In genomic region chr3:68631810-68632545, GRCh38 we compare ENCODE assay signal across 21 cellular contexts.
DNase-seq lines count a peak whose midpoint lies in the region; ATAC-seq and TF ChIP-seq lines count a peak whose summit lies in the region.
"Had no signal": no experiment of that assay in that cellular context is flagged by ENCODE, and none has a peak within 500 bp of the region (broad histone marks: within the 10 kb centered on the region; RNA-seq: fewer than 3 reads in every experiment).

No MANE protein-coding gene starts in this region.

- H2BK5ac ChIP-seq in neuronal stem cell (ENCODE audit: low read length): no peak overlapping the region

- H3K9me3 Mint-ChIP-seq in T-cell: peaks cover 0 to 4% (median 0%) of the 10 kb centered on the region in 3 donors

- peak overlapping the region; percentile 31; the same call in 1 of the 2 replicates for H3K4me3 ChIP-seq in HUES48 (ENCODE audit: low read depth, low read length)
- H3K4me3 ChIP-seq in iPS DF 6.9 (ENCODE audit: low read length): no peak overlapping the region
- H3K4me3 ChIP-seq in neuronal stem cell (ENCODE audit: low read length in 2 of 2): no peak overlapping the region
- no peak overlapping the region for H3K4me3 ChIP-seq in BE2C (ENCODE audit: low read depth, low read length)
- H3K4me3 ChIP-seq: A549 had no signal

- H3K36me3 ChIP-seq in HUES48 (ENCODE audit: control insufficient read depth, insufficient read depth, low read length) (no peaks in the 10 kb centered on the region), iPS DF 6.9 (ENCODE audit: control insufficient read depth, insufficient read depth, low read length) (no peaks in the 10 kb centered on the region; the same call in 1 of the 2 replicates), neuronal stem cell (replicated peaks in 1 of 2; ENCODE audit: control insufficient read depth in 2 of 2, insufficient read depth in 2 of 2, low read length in 2 of 2) (no peaks in the 10 kb centered on the region), BE2C (no peaks in the 10 kb centered on the region)

- no peak overlapping the region for H2BK12ac ChIP-seq in neuronal stem cell (ENCODE audit: low read length)

- H3K27ac ChIP-seq in HUES48 (ENCODE audit: low read depth, low read length) (peak overlapping the region; percentile 90), iPS DF 6.9 (ENCODE audit: low read length) (no peak overlapping the region), neuronal stem cell (replicated peaks; ENCODE audit: low read length) (no peak overlapping the region)
- H3K27ac ChIP-seq: A549 had no signal

- CTCF ChIA-PET in T-cell (lab: Charles Lee): no interaction called here

- no peak overlapping the region for H4K8ac ChIP-seq in neuronal stem cell (ENCODE audit: low read depth, low read length)

- no peak overlapping the region for H3K27ac Mint-ChIP-seq in T-cell
- H3K27ac Mint-ChIP-seq: B cell, HFFc6 had no signal

- H3K4me3 Mint-ChIP-seq in T-cell: no peak overlapping the region
- H3K4me3 Mint-ChIP-seq: B cell, HFFc6 had no signal

- H3K18ac ChIP-seq in neuronal stem cell (ENCODE audit: low read length): no peak overlapping the region

- no peak for ATAC-seq in T-cell (replicated peaks in 1 of 4)
- ATAC-seq: A549, PC-3 had no signal

- no peak overlapping the region for H2BK120ac ChIP-seq in neuronal stem cell (ENCODE audit: low read depth, low read length)

- no peaks in the 10 kb centered on the region for H3K4me1 Mint-ChIP-seq in T-cell
- H3K4me1 Mint-ChIP-seq: B cell had no signal

- no peak overlapping the region for H4K91ac ChIP-seq in neuronal stem cell (ENCODE audit: low read depth, low read length, poor library complexity)

- H3K36me3 Mint-ChIP-seq in T-cell: no peaks in the 10 kb centered on the region

- POLR2A ChIA-PET in T-cell (lab: Charles Lee): no interaction called here

- H3K23ac ChIP-seq in neuronal stem cell (ENCODE audit: low read depth, low read length, poor library complexity): no peak overlapping the region

- no peak overlapping the region for H2BK15ac ChIP-seq in neuronal stem cell (ENCODE audit: low read length)

- H3K4ac ChIP-seq in neuronal stem cell (ENCODE audit: low read length): no peak overlapping the region

- no peak overlapping the region for H3K9ac ChIP-seq in HUES48 (ENCODE audit: low read depth, low read length)
- no peak overlapping the region for H3K9ac ChIP-seq in neuronal stem cell (ENCODE audit: low read depth, low read length, poor library complexity)

- WGBS in iPS DF 6.9 (ENCODE audit: insufficient coverage, insufficient read length): no CpG with 5 or more reads among the region's 7 CpGs
- no CpG with 5 or more reads among the region's 7 CpGs for WGBS in neuronal stem cell (ENCODE audit: extremely low coverage in 2 of 2, insufficient read length in 2 of 2, insufficient replicate concordance in 1 of 2), 2 donors

- H3K4me1 ChIP-seq in HUES48 (ENCODE audit: control insufficient read depth, insufficient read depth, low read length): peaks cover 21% of the 10 kb centered on the region
- H3K4me1 ChIP-seq in iPS DF 6.9 (ENCODE audit: control insufficient read depth, insufficient read depth, low read length): peaks cover 3% of the 10 kb centered on the region; the same call in 1 of the 2 replicates
- H3K4me1 ChIP-seq in neuronal stem cell (ENCODE audit: control insufficient read depth in 2 of 2, insufficient read depth in 1 of 2, low read depth in 1 of 2, low read length in 2 of 2): peaks cover 4 to 5% of the 10 kb centered on the region in 2 donors
- no peaks in the 10 kb centered on the region for H3K4me1 ChIP-seq in BE2C
- H3K4me1 ChIP-seq: A549 had no signal

- no peak for TF ChIP-seq CTCF in BE2C (IDR thresholded peaks at IDR 0.05; ENCODE audit: low read depth, low read length)

- H3K9me3 ChIP-seq in HUES48 (ENCODE audit: control insufficient read depth, insufficient read depth, low read length): no peaks in the 10 kb centered on the region; the same call in 1 of the 2 replicates
- no peaks in the 10 kb centered on the region for H3K9me3 ChIP-seq in iPS DF 6.9 (ENCODE audit: control insufficient read depth, insufficient read depth, low read length)
- H3K9me3 ChIP-seq in neuronal stem cell (replicated peaks in 1 of 2; ENCODE audit: control insufficient read depth in 2 of 2, insufficient read depth in 1 of 2, low read depth in 1 of 2, low read length in 2 of 2): peaks cover 0 to 3% of the 10 kb centered on the region in 2 donors
- no peaks in the 10 kb centered on the region for H3K9me3 ChIP-seq in BE2C
- H3K9me3 ChIP-seq: A549 had no signal

- H3K27me3 ChIP-seq in HUES48 (ENCODE audit: control insufficient read depth, insufficient read depth, low read length) (no peaks in the 10 kb centered on the region), iPS DF 6.9 (ENCODE audit: control insufficient read depth, insufficient read depth, low read length) (no peaks in the 10 kb centered on the region), neuronal stem cell (ENCODE audit: control insufficient read depth in 3 of 3, insufficient read depth in 3 of 3, low read depth in 1 of 3, low read length in 3 of 3) (no peaks in the 10 kb centered on the region), BE2C (no peaks in the 10 kb centered on the region)

- H2AK5ac ChIP-seq in neuronal stem cell (ENCODE audit: low read depth, low read length): no peak overlapping the region

- peaks cover 11 to 20% of the 10 kb centered on the region in 2 donors for H3K27me3 Mint-ChIP-seq in T-cell
- H3K27me3 Mint-ChIP-seq: B cell had no signal

- H3K79me1 ChIP-seq in neuronal stem cell (ENCODE audit: low read depth, low read length): no peaks in the 10 kb centered on the region

- DNase-seq in ecto neural progenitor cell (ENCODE audit: low spot score) (peak; percentile 49), iPS DF 6.9 (ENCODE audit: low read depth, low spot score) (peak; percentile 45), neuronal stem cell (ENCODE audit: low spot score) (peak; percentile 3), BE2C (no peak), NCI-H345 (lab: John Stamatoyannopoulos, UW) (no peak), T-cell (no peak)
- DNase-seq: DMS53, GF-D8, HFFc6, KBM-7, NCI-H1105, NCI-H1694, NCI-H2081 treated with DMSO at 0.1 percent for 48 hours, NCI-H2171 treated with DMSO at 0.1 percent for 48 hours, NCI-H446, NCI-H526 treated with DMSO at 0.1 percent for 48 hours, PC-3, Right ventricle myocardium superior had no signal

- H3K4me2 ChIP-seq in neuronal stem cell (ENCODE audit: insufficient read depth, low read length, poor library complexity, severe bottlenecking): no peak overlapping the region
- H3K4me2 ChIP-seq: A549 had no signal

- no peak overlapping the region for H3K14ac ChIP-seq in neuronal stem cell (ENCODE audit: low read length)

- H2AFZ ChIP-seq in neuronal stem cell (ENCODE audit: low read length): no peak overlapping the region

Comparison
In these comparisons a context has a peak if more than half of its experiments do, and no peak if none do; other contexts are left out.
1. DNase-seq: peak in ecto neural progenitor cell (single experiment), iPS DF 6.9 (single experiment) and neuronal stem cell (single experiment); none in BE2C (single experiment), NCI-H345 (single experiment) and T-cell (0 of 34).